ENCODE assay signal across 8 cellular contexts in the genomic region with DNA sequence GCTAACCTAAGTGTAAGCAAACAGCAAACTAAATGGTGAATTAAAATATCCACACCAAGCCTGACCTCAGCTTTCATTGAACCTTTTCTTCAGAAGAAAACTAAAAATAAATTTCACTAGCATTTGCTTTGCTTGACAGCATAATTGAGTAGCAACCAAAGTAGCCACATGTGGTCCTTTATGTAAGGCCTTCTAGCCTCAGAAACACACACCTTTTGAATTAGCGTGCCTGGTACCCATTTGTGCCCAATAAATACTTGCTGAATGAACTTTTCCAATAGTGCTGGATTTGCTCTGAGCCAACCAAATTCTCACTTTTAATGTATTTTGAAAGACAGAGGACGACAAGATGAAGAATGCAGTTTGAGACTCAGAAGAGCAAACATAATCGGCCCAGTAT. TPM values are rescaled to one million over a fixed set of nuclear protein-coding genes. Genes with fewer than 3 reads are reported as not detected.
DNase-seq lines count a peak whose midpoint lies in the region; ATAC-seq and TF ChIP-seq lines count a peak whose summit lies in the region.

No MANE protein-coding gene starts in this region.

- peaks cover 36% of the 10 kb centered on the region for H4K20me1 ChIP-seq in PC-3 (ENCODE audit: low read length)

- H3K9me2 ChIP-seq in PC-3 (replicated peaks; ENCODE audit: low read length), result no peaks in the 10 kb centered on the region

- intact Hi-C loops in PC-3 (cut with micrococcal nuclease) (loop anchor here (2.0 kb wide), 1 partner anchor 130 kb away; no protein-coding TSS in a partner anchor), esophagus squamous epithelium (cut with DNase I) (no loop called here), gastrocnemius medialis (cut with DNase I; ENCODE audit: low total_unique reads) (loop anchor here (5.0 to 10.0 kb wide), 2 partner anchors 147 to 1290 kb away; no protein-coding TSS in a partner anchor)

- ATAC-seq in PC-3 (no peak), gastrocnemius medialis (no peak), HG03039 (IDR thresholded peaks at IDR 0.05; ENCODE audit: unreplicated experiment) (no peak), GM21360 (IDR thresholded peaks at IDR 0.05; ENCODE audit: unreplicated experiment) (no peak)

- in situ Hi-C loops in gastrocnemius medialis (cut with MboI; ENCODE audit: low sequenced_read_pairs in 4 of 4), result loop anchor here in 2 of 4 donors (10.0 to 25.0 kb wide), 2 partner anchors 70 to 137 kb away; no protein-coding TSS in a partner anchor

- H3K9ac ChIP-seq in PC-3 (ENCODE audit: low read length), result peak overlapping the region; percentile 96; the same call in 1 of the 2 replicates

- BruUV-seq in PC-3 (replicated peaks; lab: Mats Ljungman, UMichigan), result no TSS peak

- peak overlapping the region; percentile 96 for H2AFZ ChIP-seq in PC-3 (ENCODE audit: low read length)

- peak overlapping the region; percentile 87 for H3K4me3 ChIP-seq in PC-3 (ENCODE audit: low read length)
- peak overlapping the region; percentile 71 to 91 (median 89) for H3K4me3 ChIP-seq in esophagus squamous epithelium
- peak overlapping the region; percentile 93 to 99 (median 98) for H3K4me3 ChIP-seq in gastrocnemius medialis

- peaks cover 82% of the 10 kb centered on the region for H3K79me2 ChIP-seq in PC-3 (ENCODE audit: low read length)

- 16 to 23% methylated on average over 3 of the region's 3 CpGs for WGBS in esophagus squamous epithelium, 2 donors

- H3K4me1 ChIP-seq in PC-3 (ENCODE audit: insufficient read depth, low read length), result peaks cover 27% of the 10 kb centered on the region
- H3K4me1 ChIP-seq in esophagus squamous epithelium, result peaks cover 7 to 56% (median 21%) of the 10 kb centered on the region in 3 donors
- peaks cover 32 to 47% of the 10 kb centered on the region in 2 donors for H3K4me1 ChIP-seq in gastrocnemius medialis

- CTCF ChIA-PET in PC-3 (lab: Charles Lee), result no interaction called here

- H3K27ac ChIP-seq in PC-3 (ENCODE audit: low read length) (no peak overlapping the region), esophagus squamous epithelium (peak overlapping the region in 2 of 4 donors; percentile 98), gastrocnemius medialis (peak overlapping the region in 3 of 4 donors; percentile 91 to 100 (median 99))

- no peaks in the 10 kb centered on the region for H3K27me3 ChIP-seq in PC-3 (ENCODE audit: low read length)
- H3K27me3 ChIP-seq in esophagus squamous epithelium, result no peaks in the 10 kb centered on the region
- H3K27me3 ChIP-seq in gastrocnemius medialis, result no peaks in the 10 kb centered on the region

- DNase-seq in DMS53 (lab: John Stamatoyannopoulos, UW), result peak; percentile 13
- no peak for DNase-seq in DMS53 treated with DMSO at 0.1 percent for 48 hours (lab: John Stamatoyannopoulos, UW; ENCODE audit: unreplicated experiment)
- no peak for DNase-seq in PC-3
- DNase-seq in esophagus squamous epithelium (lab: John Stamatoyannopoulos, UW), result no peak
- DNase-seq in gastrocnemius medialis, result no peak
- no peak for DNase-seq in NCI-H510A (lab: John Stamatoyannopoulos, UW)

- TF ChIP-seq CTCF in PC-3 (conservative IDR thresholded peaks at IDR 0.05; ENCODE audit: low read depth, low read length) (no peak), esophagus squamous epithelium (IDR thresholded peaks at IDR 0.05) (no peak), gastrocnemius medialis (IDR thresholded peaks at IDR 0.05 in 4 of 5, conservative IDR thresholded peaks at IDR 0.05 in 1 of 5) (no peak)

- H3K36me3 ChIP-seq in PC-3 (ENCODE audit: low read depth, low read length) (no peaks in the 10 kb centered on the region), esophagus squamous epithelium (peaks cover 0 to 4% (median 0%) of the 10 kb centered on the region in 3 donors), gastrocnemius medialis (no peaks in the 10 kb centered on the region)

- POLR2A ChIA-PET in PC-3 (lab: Charles Lee; ENCODE audit: unreplicated experiment), result no interaction called here

- H3K9me3 ChIP-seq in PC-3 (ENCODE audit: low read length) (no peaks in the 10 kb centered on the region), esophagus squamous epithelium (no peaks in the 10 kb centered on the region), gastrocnemius medialis (no peaks in the 10 kb centered on the region)

- H3K4me2 ChIP-seq in PC-3 (ENCODE audit: low read length), result peak overlapping the region; percentile 98

- H3F3A ChIP-seq in PC-3 (ENCODE audit: low read length, unreplicated experiment), result no peaks in the 10 kb centered on the region

- TF ChIP-seq POLR2A in esophagus squamous epithelium (IDR thresholded peaks at IDR 0.05), result no peak
- no peak for TF ChIP-seq POLR2A in gastrocnemius medialis (IDR thresholded peaks at IDR 0.05)

RNA-seq across cellular contexts. Expression of a gene that starts 2.1 kb away (rescaled TPM):
- total RNA-seq in PC-3 (2014; rRNA removed) (16.8 and 24.8 TPM in 2 replicates), esophagus squamous epithelium (10 to 100 TPM; 19.4 to 50.0 (median 31.3) TPM), gastrocnemius medialis (10 to 100 TPM; 15.0 to 49.6 (median 32.7) TPM)
